ENCODE assay signal across 21 cellular contexts in genomic region chr17:73593249-73593965, GRCh38. TPM values are rescaled to one million over a fixed set of nuclear protein-coding genes. Genes with fewer than 3 reads are reported as not detected.
DNase-seq lines count a peak whose midpoint lies in the region; ATAC-seq and TF ChIP-seq lines count a peak whose summit lies in the region.
"Had no signal": no experiment of that assay in that cellular context is flagged by ENCODE, and none has a peak within 500 bp of the region (broad histone marks: within the 10 kb centered on the region; RNA-seq: fewer than 3 reads in every experiment).

No MANE protein-coding gene starts in this region.

- peak overlapping the region; percentile 57 for H3K27ac Mint-ChIP-seq in activated CD4-positive, alpha-beta T cell treated with anti-CD3 and anti-CD28 coated beads, Interleukin-2, amount 10 ng/mL, durations not matched to agents 24 days and 14 days
- H3K27ac Mint-ChIP-seq in T-helper 17 cell: peak overlapping the region; percentile 95
- H3K27ac Mint-ChIP-seq in naive B cell: peak overlapping the region; percentile 93 to 99 (median 97)

- no peaks in the 10 kb centered on the region for H3K27me3 Mint-ChIP-seq in activated CD4-positive, alpha-beta T cell treated with anti-CD3 and anti-CD28 coated beads, Interleukin-2, amount 10 ng/mL, durations not matched to agents 24 days and 14 days
- H3K27me3 Mint-ChIP-seq in T-helper 17 cell (no peaks in the 10 kb centered on the region), naive B cell (no peaks in the 10 kb centered on the region)

- intact Hi-C loops in activated CD4-positive, alpha-beta T cell treated with anti-CD3 and anti-CD28 coated beads, Interleukin-2, amount 10 ng/mL, durations not matched to agents 24 days and 14 days (cut with micrococcal nuclease): no loop called here
- intact Hi-C loops in testis (cut with DNase I; ENCODE audit: low total_unique reads): no loop called here

- H3K36me3 Mint-ChIP-seq in activated CD4-positive, alpha-beta T cell treated with anti-CD3 and anti-CD28 coated beads, Interleukin-2, amount 10 ng/mL, durations not matched to agents 24 days and 14 days (ENCODE audit: low read depth): no peaks in the 10 kb centered on the region
- H3K36me3 Mint-ChIP-seq in T-helper 17 cell (ENCODE audit: low read depth): no peaks in the 10 kb centered on the region
- H3K36me3 Mint-ChIP-seq in naive B cell: no peaks in the 10 kb centered on the region

- no peaks in the 10 kb centered on the region for H3K4me1 ChIP-seq in testis
- H3K4me1 ChIP-seq: gastrocnemius medialis had no signal

- no peak for ATAC-seq in T-helper 17 cell
- ATAC-seq in naive B cell (ENCODE audit: low read depth in 2 of 2): no peak
- ATAC-seq: effector memory CD8-positive, alpha-beta T cell; gastrocnemius medialis; lower lobe of right lung; Panc1 had no signal

- DNase-seq in activated CD4-positive, alpha-beta T cell treated with anti-CD3 and anti-CD28 coated beads, Interleukin-2, amount 10 ng/mL, durations not matched to agents 24 days and 14 days: peak; percentile 58
- DNase-seq in activated CD4-positive, alpha-beta T cell treated with anti-CD3 and anti-CD28 coated beads, Interleukin-2, amount 50 U/mL, for 4 hours: no peak
- DNase-seq in D341Med (ENCODE audit: low spot score) (peak; percentile 86), T-helper 17 cell (no peak), naive B cell (peak; percentile 12), GM19240 (ENCODE audit: insufficient read length, low spot score) (no peak), testis (no peak)
- no peak for DNase-seq in stimulated activated CD4-positive, alpha-beta T cell treated with anti-CD3 and anti-CD28 coated beads, Interleukin-1b, Interleukin-23, amount 100 ng/mL, for 48 hours
- DNase-seq: activated CD4-positive, CD25-positive, alpha-beta regulatory T cell treated with anti-CD3 and anti-CD28 coated beads, Interleukin-2, amount 50 U/mL, for 72 hours; effector memory CD8-positive, alpha-beta T cell; gastrocnemius medialis; HCEC 1CT; hypothalamus; islet precursor cell; lower lobe of right lung; NCI-H1417 treated with DMSO at 0.1 percent for 48 hours; NCI-H2171; NCI-H774; T-helper 9 cell had no signal

- TF ChIP-seq CTCF in testis (IDR thresholded peaks at IDR 0.05): no peak

- TF ChIP-seq POLR2A in testis (IDR thresholded peaks at IDR 0.05): no peak

- H3K9me3 ChIP-seq in T-helper 17 cell (ENCODE audit: control insufficient read depth, low read length, poor library complexity, severe bottlenecking): no peaks in the 10 kb centered on the region
- H3K9me3 ChIP-seq in testis: no peaks in the 10 kb centered on the region
- H3K9me3 ChIP-seq: esophagus muscularis mucosa, gastrocnemius medialis, lower lobe of right lung had no signal

- WGBS in testis, 2 donors: 81 to 85% methylated on average over 7 of the region's 7 CpGs

- H3K36me3 ChIP-seq in testis (ENCODE audit: low read depth, missing control alignments): no peaks in the 10 kb centered on the region
- H3K36me3 ChIP-seq: esophagus muscularis mucosa, gastrocnemius medialis, lower lobe of right lung had no signal

- peaks cover 57% of the 10 kb centered on the region for H3K4me1 Mint-ChIP-seq in activated CD4-positive, alpha-beta T cell treated with anti-CD3 and anti-CD28 coated beads, Interleukin-2, amount 10 ng/mL, durations not matched to agents 24 days and 14 days
- H3K4me1 Mint-ChIP-seq in T-helper 17 cell: peaks cover 51% of the 10 kb centered on the region
- H3K4me1 Mint-ChIP-seq in naive B cell: peaks cover 89 to 99% (median 96%) of the 10 kb centered on the region in 3 donors

- no peaks in the 10 kb centered on the region for H3K27me3 ChIP-seq in testis
- H3K27me3 ChIP-seq: esophagus muscularis mucosa, gastrocnemius medialis had no signal

- H3K4me3 ChIP-seq in testis: no peak overlapping the region
- H3K4me3 ChIP-seq: esophagus muscularis mucosa, gastrocnemius medialis, lower lobe of right lung had no signal

- H3K4me3 Mint-ChIP-seq in activated CD4-positive, alpha-beta T cell treated with anti-CD3 and anti-CD28 coated beads, Interleukin-2, amount 10 ng/mL, durations not matched to agents 24 days and 14 days: peak overlapping the region; percentile 43
- H3K4me3 Mint-ChIP-seq in T-helper 17 cell (peak overlapping the region; percentile 87), naive B cell (peak overlapping the region; percentile 22 to 93 (median 76))

- no peak overlapping the region for H3K27ac ChIP-seq in testis
- H3K27ac ChIP-seq: esophagus muscularis mucosa, gastrocnemius medialis, lower lobe of right lung had no signal

- no peaks in the 10 kb centered on the region for H3K9me3 Mint-ChIP-seq in activated CD4-positive, alpha-beta T cell treated with anti-CD3 and anti-CD28 coated beads, Interleukin-2, amount 10 ng/mL, durations not matched to agents 24 days and 14 days
- H3K9me3 Mint-ChIP-seq in naive B cell: no peaks in the 10 kb centered on the region
- H3K9me3 Mint-ChIP-seq: effector memory CD8-positive, alpha-beta T cell had no signal

RNA-seq across cellular contexts. Expression of gene SDK2, which starts 50.8 kb away (rescaled TPM):
- total RNA-seq in activated CD4-positive, alpha-beta T cell treated with anti-CD3 and anti-CD28 coated beads, Interleukin-2, amount 10 ng/mL, durations not matched to agents 24 days and 14 days: 0.42 and 0.52 TPM in 2 replicates
- 1 to 10 TPM; 1.4 TPM for total RNA-seq in T-helper 17 cell
- 1 to 10 TPM in 5 of 6 donors, under 1 TPM in 1; 0.10 to 6.3 (median 1.6) TPM for polyA plus RNA-seq in naive B cell (ENCODE audit: low read depth in 6 of 6)
- 10 to 100 TPM; 36.9 to 63.4 TPM for total RNA-seq in testis
- polyA plus RNA-seq in testis (ENCODE audit: insufficient read depth, low read depth, low replicate concordance): 55.4 TPM

Comparison
In these comparisons a context has a peak if more than half of its experiments do, and no peak if none do; other contexts are left out.
1. DNase-seq: peak in activated CD4-positive, alpha-beta T cell treated with anti-CD3 and anti-CD28 coated beads, Interleukin-2, amount 10 ng/mL, durations not matched to agents 24 days and 14 days (single experiment), D341Med (single experiment) and naive B cell (single experiment); none in activated CD4-positive, alpha-beta T cell treated with anti-CD3 and anti-CD28 coated beads, Interleukin-2, amount 50 U/mL, for 4 hours (0 of 2), T-helper 17 cell (0 of 3), stimulated activated CD4-positive, alpha-beta T cell treated with anti-CD3 and anti-CD28 coated beads, Interleukin-1b, Interleukin-23, amount 100 ng/mL, for 48 hours (single experiment), GM19240 (single experiment) and testis (single experiment).
2. RNA of gene SDK2, which starts 50.8 kb away (total RNA-seq): 36.9 to 63.4 TPM in testis; 1.4 TPM in T-helper 17 cell and 0.42 to 0.52 TPM in activated CD4-positive, alpha-beta T cell treated with anti-CD3 and anti-CD28 coated beads, Interleukin-2, amount 10 ng/mL, durations not matched to agents 24 days and 14 days; every median in the first group is over 10 times any median in the second.
3. Peak in every context shown above with its lines, with median percentiles within 50 percentile points of each other: H3K27ac Mint-ChIP-seq and H3K4me3 Mint-ChIP-seq.